ENCODE assay signal across 18 cellular contexts in the genomic region with DNA sequence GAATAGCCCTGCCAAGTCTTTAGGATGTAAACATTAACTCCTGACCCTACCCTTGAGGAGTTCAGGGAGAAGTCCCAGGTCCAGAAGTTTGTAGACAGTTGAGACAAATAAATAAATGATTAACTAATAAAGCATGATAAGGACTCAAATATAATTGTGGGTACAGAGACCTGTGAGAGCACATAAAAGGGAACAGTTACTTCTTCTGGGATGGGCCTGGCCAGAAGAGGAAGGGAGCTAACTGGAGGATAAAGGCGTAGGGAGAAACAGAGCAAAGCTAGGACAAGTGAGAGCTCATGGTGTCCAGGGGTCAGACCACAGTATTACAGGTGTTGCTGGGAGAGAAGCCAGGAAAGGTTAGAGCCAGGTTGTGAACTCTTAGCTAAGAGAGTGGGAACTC.
"Had no signal": no experiment of that assay in that cellular context is flagged by ENCODE, and none has a peak within 500 bp of the region (broad histone marks: within the 10 kb centered on the region; RNA-seq: fewer than 3 reads in every experiment).

No MANE protein-coding gene starts in this region.

- H3K36me3 ChIP-seq: upper lobe of left lung had no signal

- H3K27me3 Mint-ChIP-seq: activated CD4-positive, alpha-beta T cell treated with anti-CD3 and anti-CD28 coated beads for 36 hours; activated naive CD8-positive, alpha-beta T cell treated with anti-CD3 and anti-CD28 coated beads, Interleukin-2, amount 10 ng/mL, durations not matched to agents 7 days and 5 days; natural killer cell treated with Interleukin-12 subunit alpha and Interleukin-12 subunit beta and Interleukin-15 and Interleukin-18, amount 100 ng/mL, for 72 hours; progenitor cell of endocrine pancreas; stimulated activated naive CD8-positive, alpha-beta T cell treated with anti-CD3 and anti-CD28 coated beads, Interleukin-15, Interleukin-2, amounts not matched to agents 100 ng/mL and 50 ng/mL, for 24 hours had no signal

- H3K27ac Mint-ChIP-seq: activated CD4-positive, alpha-beta T cell treated with anti-CD3 and anti-CD28 coated beads for 36 hours; activated CD8-positive, alpha-beta T cell treated with anti-CD3 and anti-CD28 coated beads, Interleukin-2, amount 10 ng/mL, durations not matched to agents 7 days and 5 days; activated naive CD8-positive, alpha-beta T cell treated with anti-CD3 and anti-CD28 coated beads, Interleukin-2, amount 10 ng/mL, durations not matched to agents 7 days and 5 days; endodermal cell; immature natural killer cell; natural killer cell treated with Interleukin-12 subunit alpha and Interleukin-12 subunit beta and Interleukin-15 and Interleukin-18, amount 100 ng/mL, for 72 hours; progenitor cell of endocrine pancreas; stimulated activated naive CD8-positive, alpha-beta T cell treated with anti-CD3 and anti-CD28 coated beads, Interleukin-15, Interleukin-2, amounts not matched to agents 100 ng/mL and 50 ng/mL, for 24 hours had no signal

- H3K9me3 Mint-ChIP-seq: activated naive CD8-positive, alpha-beta T cell treated with anti-CD3 and anti-CD28 coated beads, Interleukin-2, amount 10 ng/mL, durations not matched to agents 7 days and 5 days; endodermal cell; immature natural killer cell; natural killer cell treated with Interleukin-12 subunit alpha and Interleukin-12 subunit beta and Interleukin-15 and Interleukin-18, amount 100 ng/mL, for 72 hours; stimulated activated naive CD8-positive, alpha-beta T cell treated with anti-CD3 and anti-CD28 coated beads, Interleukin-15, Interleukin-2, amounts not matched to agents 100 ng/mL and 50 ng/mL, for 24 hours had no signal

- H3K27me3 ChIP-seq: dorsolateral prefrontal cortex, heart left ventricle, upper lobe of left lung had no signal

- H3K4me3 ChIP-seq: dorsolateral prefrontal cortex, heart left ventricle, upper lobe of left lung had no signal

- H3K27ac ChIP-seq: dorsolateral prefrontal cortex, upper lobe of left lung had no signal

- ATAC-seq: activated CD4-positive, alpha-beta T cell treated with anti-CD3 and anti-CD28 coated beads for 36 hours; activated CD8-positive, alpha-beta T cell treated with anti-CD3 and anti-CD28 coated beads, Interleukin-2, amount 10 ng/mL, durations not matched to agents 7 days and 5 days; heart left ventricle; left cardiac atrium; natural killer cell treated with Interleukin-12 subunit alpha and Interleukin-12 subunit beta and Interleukin-15 and Interleukin-18, amount 100 ng/mL, for 72 hours; right cardiac atrium; SK-N-SH treated with all-trans-retinoic acid at 6 μM for 48 hours had no signal

- DNase-seq: activated CD4-positive, alpha-beta T cell treated with anti-CD3 and anti-CD28 coated beads for 36 hours; activated CD8-positive, alpha-beta memory T cell treated with anti-CD3 and anti-CD28 coated beads, Interleukin-2, amount 50 U/mL, for 4 hours; activated CD8-positive, alpha-beta T cell treated with anti-CD3 and anti-CD28 coated beads, Interleukin-2, amount 10 ng/mL, durations not matched to agents 7 days and 5 days; activated naive CD8-positive, alpha-beta T cell treated with anti-CD3 and anti-CD28 coated beads, Interleukin-2, amount 10 ng/mL, durations not matched to agents 7 days and 5 days; anterior cingulate cortex; dorsolateral prefrontal cortex; endodermal cell; heart left ventricle; immature natural killer cell; left cardiac atrium; nucleus accumbens; right cardiac atrium; T-helper 1 cell; upper lobe of left lung had no signal

- H3K4me3 Mint-ChIP-seq: activated CD4-positive, alpha-beta T cell treated with anti-CD3 and anti-CD28 coated beads for 36 hours; activated CD8-positive, alpha-beta T cell treated with anti-CD3 and anti-CD28 coated beads, Interleukin-2, amount 10 ng/mL, durations not matched to agents 7 days and 5 days; activated naive CD8-positive, alpha-beta T cell treated with anti-CD3 and anti-CD28 coated beads, Interleukin-2, amount 10 ng/mL, durations not matched to agents 7 days and 5 days; endodermal cell; immature natural killer cell; natural killer cell treated with Interleukin-12 subunit alpha and Interleukin-12 subunit beta and Interleukin-15 and Interleukin-18, amount 100 ng/mL, for 72 hours; stimulated activated naive CD8-positive, alpha-beta T cell treated with anti-CD3 and anti-CD28 coated beads, Interleukin-15, Interleukin-2, amounts not matched to agents 100 ng/mL and 50 ng/mL, for 24 hours had no signal

- H3K9me3 ChIP-seq: heart left ventricle, upper lobe of left lung had no signal

- H3K36me3 Mint-ChIP-seq: immature natural killer cell had no signal
